16 cellular contexts compared by ENCODE assay signal in genomic region chr18:62426191-62426488, GRCh38.
DNase-seq lines count a peak whose midpoint lies in the region; FAIRE-seq and TF ChIP-seq lines count a peak whose summit lies in the region.
"Had no signal": no experiment of that assay in that cellular context is flagged by ENCODE, and none has a peak within 500 bp of the region (broad histone marks: within the 10 kb centered on the region; RNA-seq: fewer than 3 reads in every experiment).

No MANE protein-coding gene starts in this region.

- 82% methylated on average over 3 of the region's 3 CpGs; no CpG with 5 or more reads in 1 of the 2 experiments for WGBS in H1 (ENCODE audit: extremely low coverage in 1 of 2, insufficient coverage in 1 of 2, insufficient read length in 1 of 2, insufficient replicate concordance in 2 of 2, low coverage in 1 of 2, low lambda C conversion rate in 2 of 2, missing lambda C conversion rate in 1 of 2), 2 experiments
- WGBS in mesenchymal stem cell = 47% methylated on average over 3 of the region's 3 CpGs

- no peak for TF ChIP-seq RAD21 in H1 (IDR thresholded peaks at IDR 0.05 in 1 of 2, conservative IDR thresholded peaks at IDR 0.05 in 1 of 2; ENCODE audit: low read depth in 2 of 2, low read length in 2 of 2)

- H3K14ac ChIP-seq in H1 (ENCODE audit: insufficient read length) (no peak overlapping the region), mesenchymal stem cell (ENCODE audit: low read length in 2 of 2) (no peak overlapping the region)

- no peaks in the 10 kb centered on the region for H3K27me3 Mint-ChIP-seq in activated CD4-positive, alpha-beta T cell treated with anti-CD3 and anti-CD28 coated beads, Interleukin-2, amount 10 ng/mL, durations not matched to agents 24 days and 14 days
- H3K27me3 Mint-ChIP-seq in CD14-positive monocyte (ENCODE audit: low read depth in 3 of 3) = peaks cover under 1 to 3% (median 2%) of the 10 kb centered on the region in 3 donors

- H3K4me3 Mint-ChIP-seq in activated CD4-positive, alpha-beta T cell treated with anti-CD3 and anti-CD28 coated beads, Interleukin-2, amount 10 ng/mL, durations not matched to agents 24 days and 14 days = peak overlapping the region; percentile 62
- no peak overlapping the region for H3K4me3 Mint-ChIP-seq in CD14-positive monocyte
- H3K4me3 Mint-ChIP-seq: activated CD4-positive, alpha-beta T cell treated with anti-CD3 and anti-CD28 coated beads, Interleukin-2, amount 10 ng/mL, durations not matched to agents 7 days and 5 days; CD8-positive, alpha-beta T cell had no signal

- CTCF ChIA-PET in H1 (lab: Charles Lee; ENCODE audit: partially characterized antibody) = interaction anchor here (0.7 to 2.5 kb wide), 42 partner anchors 9 to 753 kb away, joined by 3 to 44 read pairs (median 4); no protein-coding TSS in a partner anchor

- peaks cover 32% of the 10 kb centered on the region for H3K4me1 Mint-ChIP-seq in activated CD4-positive, alpha-beta T cell treated with anti-CD3 and anti-CD28 coated beads, Interleukin-2, amount 10 ng/mL, durations not matched to agents 24 days and 14 days
- H3K4me1 Mint-ChIP-seq in CD14-positive monocyte = peaks cover 24% of the 10 kb centered on the region

- H3K4me1 ChIP-seq in NT2/D1 (ENCODE audit: insufficient read depth, insufficient read length) (no peaks in the 10 kb centered on the region), H1 (replicated peaks in 1 of 4; ENCODE audit: control insufficient read depth in 3 of 4, insufficient read depth in 4 of 4, low read length in 3 of 4) (peaks cover 0 to 8% (median 5%) of the 10 kb centered on the region in 4 experiments; a peak in 5 of 7 replicates), mesenchymal stem cell (ENCODE audit: control insufficient read depth, insufficient read depth, low read depth, low read length) (no peaks in the 10 kb centered on the region)

- no peak overlapping the region for H2BK15ac ChIP-seq in H1 (ENCODE audit: low read length)
- no peak overlapping the region for H2BK15ac ChIP-seq in mesenchymal stem cell (ENCODE audit: low read depth, poor library complexity, severe bottlenecking)

- peak overlapping the region; percentile 56; the same call in 1 of the 2 replicates for H2AFZ ChIP-seq in H1 (ENCODE audit: low read length)
- no peak overlapping the region for H2AFZ ChIP-seq in mesenchymal stem cell (ENCODE audit: low read depth, low read length)

- no peak for FAIRE-seq in H1 (lab: Jason Lieb, UNC)

- H3K9ac ChIP-seq in NT2/D1 (ENCODE audit: insufficient read length, low read depth) (peak overlapping the region; percentile 5), H1 (replicated peaks in 1 of 4; ENCODE audit: extremely low read depth in 1 of 4, low read depth in 3 of 4, low read length in 3 of 4) (no peak overlapping the region), mesenchymal stem cell (ENCODE audit: low read length) (peak overlapping the region; percentile 3)

- H3K56ac ChIP-seq in H1 (replicated peaks; ENCODE audit: insufficient read length, low read depth, low read length) = no peak overlapping the region

- H3K4me2 ChIP-seq in H1 (ENCODE audit: insufficient read depth in 1 of 2, low read depth in 2 of 2, low read length in 2 of 2) = no peak overlapping the region; a peak in 1 of 4 replicates
- no peak overlapping the region for H3K4me2 ChIP-seq in mesenchymal stem cell (ENCODE audit: low read length, poor library complexity, severe bottlenecking)

- H3K36me3 ChIP-seq in NT2/D1 (ENCODE audit: insufficient read depth, insufficient read length, low read length) (no peaks in the 10 kb centered on the region), H1 (ENCODE audit: control insufficient read depth in 2 of 4, insufficient read depth in 4 of 4, low read length in 3 of 4) (no peaks in the 10 kb centered on the region), mesenchymal stem cell (ENCODE audit: control insufficient read depth in 1 of 2, insufficient read depth in 2 of 2, low read depth in 1 of 2, low read length in 2 of 2) (no peaks in the 10 kb centered on the region)
- H3K36me3 ChIP-seq: breast epithelium, SJCRH30 had no signal

- H4K5ac ChIP-seq in H1 (ENCODE audit: insufficient read length, low read depth, low read length) = no peak overlapping the region

- H2BK120ac ChIP-seq in H1 (replicated peaks; ENCODE audit: low read depth, low read length) = no peak overlapping the region
- no peak overlapping the region for H2BK120ac ChIP-seq in mesenchymal stem cell (ENCODE audit: low read depth, low read length)

- H4K91ac ChIP-seq in H1 (replicated peaks; ENCODE audit: insufficient read length, low read length) = no peak overlapping the region
- H4K91ac ChIP-seq in mesenchymal stem cell (ENCODE audit: low read length) = no peak overlapping the region

- H2BK20ac ChIP-seq in H1 (ENCODE audit: low read length) = no peak overlapping the region

- H3K27me3 ChIP-seq in NT2/D1 (ENCODE audit: insufficient read depth, insufficient read length) = no peaks in the 10 kb centered on the region
- H3K27me3 ChIP-seq in H1 (replicated peaks in 1 of 4; ENCODE audit: control insufficient read depth in 3 of 4, extremely low read depth in 1 of 4, insufficient read depth in 3 of 4, low read length in 3 of 4) = no peaks in the 10 kb centered on the region
- H3K27me3 ChIP-seq in mesenchymal stem cell (ENCODE audit: control insufficient read depth in 1 of 2, insufficient read depth in 1 of 2, low read length in 2 of 2) = peaks cover 0 to 6% of the 10 kb centered on the region in 2 experiments
- H3K27me3 ChIP-seq: breast epithelium, SJCRH30 had no signal

- H3K4ac ChIP-seq in H1 (replicated peaks; ENCODE audit: insufficient read length, low read depth, low read length) (no peak overlapping the region), mesenchymal stem cell (ENCODE audit: low read depth in 1 of 2, low read length in 2 of 2) (no peak overlapping the region)

- H3K18ac ChIP-seq in H1 (ENCODE audit: extremely low read depth, low read length) (no peak overlapping the region), mesenchymal stem cell (ENCODE audit: low read depth in 1 of 2, low read length in 2 of 2) (no peak overlapping the region)

- H3K4me3 ChIP-seq in NT2/D1 (ENCODE audit: insufficient read length, low read depth) (no peak overlapping the region), H1 (ENCODE audit: extremely low read depth in 1 of 4, insufficient read depth in 2 of 4, low read depth in 3 of 4, low read length in 4 of 4) (no peak overlapping the region), mesenchymal stem cell (ENCODE audit: insufficient read depth in 1 of 2, low read depth in 1 of 2, low read length in 2 of 2) (no peak overlapping the region)

- intact Hi-C loops in activated CD4-positive, alpha-beta T cell treated with anti-CD3 and anti-CD28 coated beads, Interleukin-2, amount 10 ng/mL, durations not matched to agents 24 days and 14 days (cut with micrococcal nuclease) = loop anchor here (1.0 kb wide), 1 partner anchor 95 kb away; no protein-coding TSS in a partner anchor
- intact Hi-C loops in CD14-positive monocyte (cut with micrococcal nuclease) = loop anchor here (5.0 kb wide), 3 partner anchors 36 to 156 kb away; partner anchors contain the start of gene ZCCHC2 (in 2 of the 2)

- no peak overlapping the region for H2BK5ac ChIP-seq in H1 (ENCODE audit: low read depth, low read length)
- H2BK5ac ChIP-seq in mesenchymal stem cell (ENCODE audit: low read depth, low read length, poor library complexity, severe bottlenecking) = no peak overlapping the region

- TF ChIP-seq CTCF in H1 (IDR thresholded peaks at IDR 0.05; ENCODE audit: control extremely low read depth in 1 of 3, insufficient read depth in 1 of 3, low read depth in 1 of 3, low read length in 3 of 3) = no peak
- no peak for TF ChIP-seq CTCF in CD14-positive monocyte (IDR thresholded peaks at IDR 0.05)

- H2AK5ac ChIP-seq in H1 (ENCODE audit: low read depth, low read length) = no peak overlapping the region
- no peak overlapping the region for H2AK5ac ChIP-seq in mesenchymal stem cell (ENCODE audit: low read length, severe bottlenecking)

- no peak overlapping the region for H4K8ac ChIP-seq in H1 (ENCODE audit: extremely low read depth, insufficient read depth, low read length)
- no peak overlapping the region for H4K8ac ChIP-seq in mesenchymal stem cell (ENCODE audit: low read length)

- H3K36me3 Mint-ChIP-seq in activated CD4-positive, alpha-beta T cell treated with anti-CD3 and anti-CD28 coated beads, Interleukin-2, amount 10 ng/mL, durations not matched to agents 24 days and 14 days (ENCODE audit: low read depth) = peaks cover 2% of the 10 kb centered on the region
- peaks cover 0 to 1% of the 10 kb centered on the region in 2 donors for H3K36me3 Mint-ChIP-seq in CD14-positive monocyte
- H3K36me3 Mint-ChIP-seq: CD8-positive, alpha-beta T cell had no signal

- no peaks in the 10 kb centered on the region for H3K79me2 ChIP-seq in H1 (ENCODE audit: control insufficient read depth in 1 of 2, insufficient read depth in 2 of 2, low read length in 2 of 2)

- TF ChIP-seq POLR2A in H1 (IDR thresholded peaks at IDR 0.05; ENCODE audit: control extremely low read depth in 1 of 2, low read depth in 2 of 2, low read length in 2 of 2) = no peak

- H3K23me2 ChIP-seq in H1 (ENCODE audit: low read depth, low read length) = 0 out of 2 replicates have a peak, but pooled peaks cover 2% of the 10 kb centered on the region

- H3K27ac Mint-ChIP-seq in activated CD4-positive, alpha-beta T cell treated with anti-CD3 and anti-CD28 coated beads, Interleukin-2, amount 10 ng/mL, durations not matched to agents 24 days and 14 days = no peak overlapping the region
- H3K27ac Mint-ChIP-seq in CD14-positive monocyte = peak overlapping the region in 2 of 7 donors; percentile 62 to 68
- H3K27ac Mint-ChIP-seq: activated CD4-positive, alpha-beta T cell treated with anti-CD3 and anti-CD28 coated beads, Interleukin-2, amount 10 ng/mL, durations not matched to agents 7 days and 5 days; CD8-positive, alpha-beta T cell; endodermal cell had no signal

- H3K9me3 ChIP-seq in NT2/D1 (ENCODE audit: insufficient read depth, low read length) (peaks cover 8% of the 10 kb centered on the region; the same call in 1 of the 2 replicates), H1 (ENCODE audit: insufficient read depth in 2 of 2, low read depth in 1 of 2, low read length in 1 of 2) (peaks cover 0 to 2% of the 10 kb centered on the region in 2 experiments; a peak in 2 of 4 replicates), mesenchymal stem cell (ENCODE audit: control insufficient read depth, low read length) (no peaks in the 10 kb centered on the region)
- H3K9me3 ChIP-seq: breast epithelium, SJCRH30 had no signal

- H4K20me1 ChIP-seq in H1 (replicated peaks in 1 of 2; ENCODE audit: control insufficient read depth in 1 of 2, insufficient read depth in 2 of 2, low read length in 2 of 2) = no peaks in the 10 kb centered on the region

- no peak overlapping the region for H3K27ac ChIP-seq in H1 (ENCODE audit: low read depth, low read length)
- no peak overlapping the region for H3K27ac ChIP-seq in mesenchymal stem cell (ENCODE audit: low read length, poor library complexity, severe bottlenecking)
- H3K27ac ChIP-seq: SJCRH30 had no signal

- DNase-seq in activated CD4-positive, alpha-beta T cell treated with anti-CD3 and anti-CD28 coated beads, Interleukin-2, amount 10 ng/mL, durations not matched to agents 24 days and 14 days = no peak
- DNase-seq in activated CD4-positive, alpha-beta T cell treated with anti-CD3 and anti-CD28 coated beads, Interleukin-2, amount 50 U/mL, for 48 hours = no peak
- DNase-seq in NT2/D1 (ENCODE audit: low read depth, low spot score) (no peak), H1 (ENCODE audit: low read depth in 1 of 2, low spot score in 2 of 2) (no peak), mesenchymal stem cell (no peak), anterior cingulate cortex (lab: John Stamatoyannopoulos, UW) (no peak), CD14-positive monocyte (ENCODE audit: low spot score) (no peak), germinal center (ENCODE audit: low spot score) (no peak)
- DNase-seq: activated CD8-positive, alpha-beta memory T cell treated with anti-CD3 and anti-CD28 coated beads, Interleukin-2, amount 50 U/mL, for 48 hours; activated gamma-delta T cell; cortex of kidney had no signal

- H2BK12ac ChIP-seq in H1 (ENCODE audit: low read depth, low read length) (no peak overlapping the region; the same call in 1 of the 2 replicates), mesenchymal stem cell (ENCODE audit: low read length in 2 of 2) (no peak overlapping the region)

- H3K79me1 ChIP-seq in H1 (ENCODE audit: low read depth, low read length) (no peaks in the 10 kb centered on the region), mesenchymal stem cell (replicated peaks; ENCODE audit: low read length, poor library complexity, severe bottlenecking) (no peaks in the 10 kb centered on the region)

- no peak for TF ChIP-seq EP300 in H1 (IDR thresholded peaks at IDR 0.05; ENCODE audit: borderline replicate concordance in 1 of 2, low read depth in 2 of 2, low read length in 2 of 2)

- H3K9me3 Mint-ChIP-seq in activated CD4-positive, alpha-beta T cell treated with anti-CD3 and anti-CD28 coated beads, Interleukin-2, amount 10 ng/mL, durations not matched to agents 24 days and 14 days = peaks cover 8% of the 10 kb centered on the region
- peaks cover 4 to 9% (median 7%) of the 10 kb centered on the region in 7 donors for H3K9me3 Mint-ChIP-seq in CD14-positive monocyte

- POLR2A ChIA-PET in H1 (lab: Charles Lee; ENCODE audit: partially characterized antibody) = interaction anchor here (0.8 to 1.2 kb wide), 4 partner anchors 9 to 240 kb away, joined by 3 to 5 read pairs (median 4); no protein-coding TSS in a partner anchor

- H3K23ac ChIP-seq in H1 (ENCODE audit: insufficient read length) (no peak overlapping the region), mesenchymal stem cell (ENCODE audit: low read length in 2 of 2) (no peak overlapping the region)

Comparison
In these comparisons a context has a peak if more than half of its experiments do, and no peak if none do; other contexts are left out.
1. H3K9ac ChIP-seq: peak in NT2/D1 (single experiment) and mesenchymal stem cell (single experiment); none in H1 (0 of 4).